Comparison of ENCODE assay signal across 10 cellular contexts in the genomic region with DNA sequence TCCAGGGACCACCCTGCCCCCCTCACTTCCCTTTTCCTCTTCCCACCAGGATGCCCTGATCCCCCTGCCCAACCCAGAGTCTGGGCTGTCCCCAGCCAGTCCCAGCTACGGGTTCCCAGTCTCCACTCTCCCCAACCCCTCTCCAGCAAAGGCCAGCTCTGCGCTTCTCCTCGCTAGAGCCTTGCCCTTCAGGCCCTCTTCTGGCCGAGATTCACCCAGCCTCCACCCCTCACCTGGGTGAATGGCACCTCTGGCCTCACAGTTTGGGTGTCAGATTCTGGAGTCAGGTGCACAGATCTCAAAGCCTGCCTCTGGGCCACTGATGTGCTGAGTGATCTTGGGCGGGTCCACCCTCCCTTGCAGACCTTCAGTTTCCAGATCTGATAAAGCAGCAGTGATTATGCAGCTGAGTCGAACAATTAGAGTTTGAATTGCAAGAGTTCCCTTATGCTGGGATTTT.
DNase-seq lines count a peak whose midpoint lies in the region; ATAC-seq, FAIRE-seq and TF ChIP-seq lines count a peak whose summit lies in the region.
"Had no signal": no experiment of that assay in that cellular context is flagged by ENCODE, and none has a peak within 500 bp of the region (broad histone marks: within the 10 kb centered on the region; RNA-seq: fewer than 3 reads in every experiment).

No MANE protein-coding gene starts in this region.

- H3K4me3 ChIP-seq in right cardiac atrium (ENCODE audit: low read length) = no peak overlapping the region
- no peak overlapping the region for H3K4me3 ChIP-seq in smooth muscle cell

- H3K27ac Mint-ChIP-seq in activated CD4-positive, alpha-beta T cell treated with anti-CD3 and anti-CD28 coated beads, Interleukin-2, amount 10 ng/mL, durations not matched to agents 24 days and 14 days = peak overlapping the region; percentile 10

- H4K20me1 ChIP-seq in smooth muscle cell (ENCODE audit: low read depth) = no peaks in the 10 kb centered on the region

- WGBS in right cardiac atrium = 62% methylated on average over 6 of the region's 6 CpGs
- 61% methylated on average over 6 of the region's 6 CpGs for WGBS in smooth muscle cell (ENCODE audit: low lambda C conversion rate)

- ATAC-seq in right cardiac atrium (peak; percentile 17 to 53), HG03469 (IDR thresholded peaks at IDR 0.05; ENCODE audit: unreplicated experiment) (no peak)

- intact Hi-C loops in activated CD4-positive, alpha-beta T cell treated with anti-CD3 and anti-CD28 coated beads, Interleukin-2, amount 10 ng/mL, durations not matched to agents 24 days and 14 days (cut with micrococcal nuclease) = loop anchor here (1.0 kb wide), 1 partner anchor 241 kb away; no protein-coding TSS in a partner anchor
- intact Hi-C loops in right cardiac atrium (cut with DNase I) = loop anchor here in 2 of 4 donors (5.0 to 10.0 kb wide), 2 partner anchors 239 to 242 kb away; no protein-coding TSS in a partner anchor

- no peaks in the 10 kb centered on the region for H3K79me2 ChIP-seq in smooth muscle cell (ENCODE audit: low read depth)

- H3K9me3 ChIP-seq in right cardiac atrium (ENCODE audit: control insufficient read depth, low read length) = no peaks in the 10 kb centered on the region
- no peaks in the 10 kb centered on the region for H3K9me3 ChIP-seq in smooth muscle cell (replicated peaks; ENCODE audit: low read depth)

- FAIRE-seq in HTR-8/SVneo (lab: Jason Lieb, UNC) = no peak
- FAIRE-seq: GM12892 had no signal

- H3K27ac ChIP-seq in right cardiac atrium (ENCODE audit: low read length) (no peak overlapping the region), smooth muscle cell (ENCODE audit: low read depth) (no peak overlapping the region)

- H3K4me1 ChIP-seq in right cardiac atrium (ENCODE audit: control insufficient read depth, insufficient read depth, low read length) (no peaks in the 10 kb centered on the region), smooth muscle cell (ENCODE audit: low read depth) (peaks cover 14% of the 10 kb centered on the region)

- H3K36me3 ChIP-seq in smooth muscle cell (ENCODE audit: low read depth) = no peaks in the 10 kb centered on the region

- H3K4me2 ChIP-seq in smooth muscle cell = peak overlapping the region; percentile 51

- H3K4me3 Mint-ChIP-seq in activated CD4-positive, alpha-beta T cell treated with anti-CD3 and anti-CD28 coated beads, Interleukin-2, amount 10 ng/mL, durations not matched to agents 24 days and 14 days = no peak overlapping the region
- H3K4me3 Mint-ChIP-seq: activated naive CD4-positive, alpha-beta T cell treated with anti-CD3 and anti-CD28 coated beads, Interleukin-2, amount 50 U/mL, for 24 hours had no signal

- no peak overlapping the region for H3K9ac ChIP-seq in smooth muscle cell (ENCODE audit: low read depth)

- no peaks in the 10 kb centered on the region for H3K9me3 Mint-ChIP-seq in activated CD4-positive, alpha-beta T cell treated with anti-CD3 and anti-CD28 coated beads, Interleukin-2, amount 10 ng/mL, durations not matched to agents 24 days and 14 days
- H3K9me3 Mint-ChIP-seq: activated naive CD4-positive, alpha-beta T cell treated with anti-CD3 and anti-CD28 coated beads, Interleukin-2, amount 50 U/mL, for 24 hours had no signal

- H3K36me3 Mint-ChIP-seq in activated CD4-positive, alpha-beta T cell treated with anti-CD3 and anti-CD28 coated beads, Interleukin-2, amount 10 ng/mL, durations not matched to agents 24 days and 14 days (ENCODE audit: low read depth) = no peaks in the 10 kb centered on the region
- H3K36me3 Mint-ChIP-seq: activated naive CD4-positive, alpha-beta T cell treated with anti-CD3 and anti-CD28 coated beads, Interleukin-2, amount 50 U/mL, for 24 hours had no signal

- TF ChIP-seq CTCF in smooth muscle cell (IDR thresholded peaks at IDR 0.05; ENCODE audit: borderline replicate concordance, insufficient read depth, poor library complexity, severe bottlenecking) = no peak

- H3F3A ChIP-seq in smooth muscle cell (ENCODE audit: low read depth) = no peaks in the 10 kb centered on the region

- no peaks in the 10 kb centered on the region for H3K27me3 ChIP-seq in right cardiac atrium (ENCODE audit: control insufficient read depth, insufficient read depth)
- H3K27me3 ChIP-seq in smooth muscle cell (ENCODE audit: low read depth) = no peaks in the 10 kb centered on the region

- H3K4me1 Mint-ChIP-seq in activated CD4-positive, alpha-beta T cell treated with anti-CD3 and anti-CD28 coated beads, Interleukin-2, amount 10 ng/mL, durations not matched to agents 24 days and 14 days = peaks cover 9% of the 10 kb centered on the region

- peaks cover 12% of the 10 kb centered on the region for H3K27me3 Mint-ChIP-seq in activated CD4-positive, alpha-beta T cell treated with anti-CD3 and anti-CD28 coated beads, Interleukin-2, amount 10 ng/mL, durations not matched to agents 24 days and 14 days
- H3K27me3 Mint-ChIP-seq: activated naive CD4-positive, alpha-beta T cell treated with anti-CD3 and anti-CD28 coated beads, Interleukin-2, amount 50 U/mL, for 24 hours had no signal

- DNase-seq in activated CD4-positive, alpha-beta T cell treated with anti-CD3 and anti-CD28 coated beads, Interleukin-2, amount 10 ng/mL, durations not matched to agents 24 days and 14 days = no peak
- DNase-seq in activated CD4-positive, alpha-beta T cell treated with anti-CD3 and anti-CD28 coated beads for 4 hours = no peak
- peak; percentile 79 for DNase-seq in RPMI8226
- DNase-seq in right cardiac atrium = peak in 1 of 3 donors; percentile 55
- DNase-seq in smooth muscle cell (lab: John Stamatoyannopoulos, UW; ENCODE audit: unreplicated experiment) = no peak
- DNase-seq in HTR-8/SVneo (ENCODE audit: insufficient read length, low spot score) = no peak
- DNase-seq in DMS53 treated with DMSO at 0.1 percent for 48 hours (lab: John Stamatoyannopoulos, UW; ENCODE audit: unreplicated experiment) = no peak

- no peak overlapping the region for H2AFZ ChIP-seq in smooth muscle cell (ENCODE audit: low read depth)
